ENCODE assay signal across 13 cellular contexts in genomic region chr1:8345621-8346415, GRCh38.
"Had no signal": no experiment of that assay in that cellular context is flagged by ENCODE, and none has a peak within 500 bp of the region (broad histone marks: within the 10 kb centered on the region; RNA-seq: fewer than 3 reads in every experiment).

No MANE protein-coding gene starts in this region.

- H3K36me3 Mint-ChIP-seq: activated naive CD4-positive, alpha-beta T cell treated with anti-CD3 and anti-CD28 coated beads, Interleukin-2, amount 10 ng/mL, durations not matched to agents 7 days and 5 days; immature natural killer cell had no signal

- H3K4me3 ChIP-seq: heart left ventricle, lung, tibial nerve had no signal

- DNase-seq: activated CD4-positive, CD25-positive, alpha-beta regulatory T cell treated with anti-CD3 and anti-CD28 coated beads, Interleukin-2, amount 50 U/mL, for 72 hours; activated naive CD4-positive, alpha-beta T cell treated with anti-CD3 and anti-CD28 coated beads, Interleukin-2, amount 10 ng/mL, durations not matched to agents 7 days and 5 days; activated T-cell treated with anti-CD3 and anti-CD28 coated beads for 4 hours; dermis blood vessel endothelial cell; effector memory CD8-positive, alpha-beta T cell; foreskin melanocyte; immature natural killer cell; stimulated activated CD4-positive, alpha-beta T cell treated with anti-CD3 and anti-CD28 coated beads, Interleukin-12 subunit alpha, Interleukin-12 subunit beta, amount 100 ng/mL, for 4 hours; stimulated activated CD4-positive, alpha-beta T cell treated with anti-CD3 and anti-CD28 coated beads, Interleukin-2, amount 100 ng/mL, for 24 hours had no signal

- ATAC-seq: effector memory CD8-positive, alpha-beta T cell; heart left ventricle had no signal

- H3K27ac Mint-ChIP-seq: activated naive CD4-positive, alpha-beta T cell treated with anti-CD3 and anti-CD28 coated beads, Interleukin-2, amount 10 ng/mL, durations not matched to agents 7 days and 5 days had no signal

- H3K27ac ChIP-seq: epithelial cell of prostate, heart left ventricle had no signal

- H3K4me3 Mint-ChIP-seq: activated naive CD4-positive, alpha-beta T cell treated with anti-CD3 and anti-CD28 coated beads, Interleukin-2, amount 10 ng/mL, durations not matched to agents 7 days and 5 days; effector memory CD8-positive, alpha-beta T cell; immature natural killer cell had no signal

- H3K27me3 ChIP-seq: heart left ventricle, tibial nerve had no signal

- H3K36me3 ChIP-seq: heart left ventricle, tibial nerve had no signal

- H3K4me1 Mint-ChIP-seq: activated naive CD4-positive, alpha-beta T cell treated with anti-CD3 and anti-CD28 coated beads, Interleukin-2, amount 10 ng/mL, durations not matched to agents 7 days and 5 days had no signal

- H3K9me3 Mint-ChIP-seq: activated naive CD4-positive, alpha-beta T cell treated with anti-CD3 and anti-CD28 coated beads, Interleukin-2, amount 10 ng/mL, durations not matched to agents 7 days and 5 days; effector memory CD8-positive, alpha-beta T cell; immature natural killer cell had no signal

- H3K9me3 ChIP-seq: heart left ventricle, tibial nerve had no signal
